ENCODE assay signal across 29 cellular contexts in genomic region chr12:127005406-127005805, GRCh38.
"Had no signal": no experiment of that assay in that cellular context is flagged by ENCODE, and none has a peak within 500 bp of the region (broad histone marks: within the 10 kb centered on the region; RNA-seq: fewer than 3 reads in every experiment).

No MANE protein-coding gene starts in this region.

- H3K4me1 Mint-ChIP-seq: naive B cell; naive thymus-derived CD8-positive, alpha-beta T cell; nephron progenitor cell; neural progenitor cell; stimulated activated effector memory CD8-positive, alpha-beta T cell treated with anti-CD3 and anti-CD28 coated beads, Interleukin-12 subunit alpha, Interleukin-12 subunit beta, amount 100 ng/mL, for 72 hours; stimulated activated naive B cell treated with anti-CD40 and anti-IgM and Interleukin-4, amounts not matched to agents 10 μg/mL and 1 μg/mL and 100 μg/mL, for 72 hours had no signal

- H3K27ac Mint-ChIP-seq: naive B cell; naive thymus-derived CD8-positive, alpha-beta T cell; natural killer cell treated with Interleukin-12 subunit alpha and Interleukin-12 subunit beta and Interleukin-15 and Interleukin-18, amount 100 ng/mL, for 72 hours; nephron progenitor cell; neural progenitor cell; progenitor cell of endocrine pancreas; stimulated activated effector memory CD8-positive, alpha-beta T cell treated with anti-CD3 and anti-CD28 coated beads, Interleukin-12 subunit alpha, Interleukin-12 subunit beta, amount 100 ng/mL, for 72 hours; stimulated activated naive B cell treated with anti-CD40 and anti-IgM and Interleukin-4, amounts not matched to agents 10 μg/mL and 1 μg/mL and 100 μg/mL, for 72 hours; stimulated activated naive CD8-positive, alpha-beta T cell treated with anti-CD3 and anti-CD28 coated beads, Interleukin-15, Interleukin-2, amounts not matched to agents 100 ng/mL and 50 ng/mL, for 24 hours; type B pancreatic cell had no signal

- DNase-seq: naive B cell; naive thymus-derived CD8-positive, alpha-beta T cell; nephron progenitor cell; occipital lobe; ovary; posterior cingulate gyrus; psoas muscle; right cardiac atrium; stimulated activated CD4-positive, alpha-beta T cell treated with anti-CD3 and anti-CD28 coated beads, Interleukin-15, amount 100 ng/mL, for 24 hours; stimulated activated CD4-positive, alpha-beta T cell treated with anti-CD3 and anti-CD28 coated beads, Interleukin-2, amount 100 ng/mL, for 24 hours; stimulated activated CD4-positive, alpha-beta T cell treated with anti-CD3 and anti-CD28 coated beads, Interleukin-2, amount 100 ng/mL, for 48 hours; stimulated activated CD4-positive, alpha-beta T cell treated with anti-CD3 and anti-CD28 coated beads, Interleukin-4, amount 100 ng/mL, for 24 hours; stimulated activated naive B cell treated with anti-CD40 and anti-IgM and Interleukin-4, amounts not matched to agents 10 μg/mL and 1 μg/mL and 100 μg/mL, for 72 hours; stimulated activated naive CD4-positive, alpha-beta T cell treated with Interleukin-2 at 50 U/mL for 16 hours; stomach; thyroid gland; transverse colon; upper lobe of right lung; uterus had no signal

- H3K27me3 Mint-ChIP-seq: naive B cell; natural killer cell treated with Interleukin-12 subunit alpha and Interleukin-12 subunit beta and Interleukin-15 and Interleukin-18, amount 100 ng/mL, for 72 hours; progenitor cell of endocrine pancreas; stimulated activated naive B cell treated with anti-CD40 and anti-IgM and Interleukin-4, amounts not matched to agents 10 μg/mL and 1 μg/mL and 100 μg/mL, for 72 hours; stimulated activated naive CD8-positive, alpha-beta T cell treated with anti-CD3 and anti-CD28 coated beads, Interleukin-15, Interleukin-2, amounts not matched to agents 100 ng/mL and 50 ng/mL, for 24 hours; type B pancreatic cell had no signal

- ATAC-seq: naive thymus-derived CD8-positive, alpha-beta T cell; natural killer cell treated with Interleukin-12 subunit alpha and Interleukin-12 subunit beta and Interleukin-15 and Interleukin-18, amount 100 ng/mL, for 72 hours; psoas muscle; right cardiac atrium; sciatic nerve; stimulated activated effector memory CD8-positive, alpha-beta T cell treated with anti-CD3 and anti-CD28 coated beads, Interleukin-12 subunit alpha, Interleukin-12 subunit beta, amount 100 ng/mL, for 72 hours; stimulated activated naive B cell treated with anti-CD40 and anti-IgM and Interleukin-4, amounts not matched to agents 10 μg/mL and 1 μg/mL and 100 μg/mL, for 72 hours; upper lobe of right lung had no signal

- H3K27ac ChIP-seq: neural progenitor cell, ovary, parathyroid adenoma, psoas muscle, skin epidermis, stomach, thoracic aorta, thyroid gland, transverse colon, upper lobe of right lung, uterus had no signal

- H3K4me3 ChIP-seq: neural progenitor cell, ovary, psoas muscle, skin epidermis, stomach, thoracic aorta, thyroid gland, transverse colon, upper lobe of right lung, uterus had no signal

- H3K36me3 Mint-ChIP-seq: naive B cell; naive thymus-derived CD8-positive, alpha-beta T cell; natural killer cell treated with Interleukin-12 subunit alpha and Interleukin-12 subunit beta and Interleukin-15 and Interleukin-18, amount 100 ng/mL, for 72 hours; neural progenitor cell; stimulated activated effector memory CD8-positive, alpha-beta T cell treated with anti-CD3 and anti-CD28 coated beads, Interleukin-12 subunit alpha, Interleukin-12 subunit beta, amount 100 ng/mL, for 72 hours; stimulated activated naive B cell treated with anti-CD40 and anti-IgM and Interleukin-4, amounts not matched to agents 10 μg/mL and 1 μg/mL and 100 μg/mL, for 72 hours; type B pancreatic cell had no signal

- H3K36me3 ChIP-seq: neural progenitor cell, ovary, stomach, thoracic aorta, thyroid gland, transverse colon, upper lobe of right lung, uterus had no signal

- H3K27me3 ChIP-seq: neural progenitor cell, ovary, thyroid gland, transverse colon, upper lobe of right lung, uterus had no signal

- H3K4me3 Mint-ChIP-seq: naive B cell; naive thymus-derived CD8-positive, alpha-beta T cell; natural killer cell treated with Interleukin-12 subunit alpha and Interleukin-12 subunit beta and Interleukin-15 and Interleukin-18, amount 100 ng/mL, for 72 hours; nephron progenitor cell; neural progenitor cell; stimulated activated effector memory CD8-positive, alpha-beta T cell treated with anti-CD3 and anti-CD28 coated beads, Interleukin-12 subunit alpha, Interleukin-12 subunit beta, amount 100 ng/mL, for 72 hours; stimulated activated naive B cell treated with anti-CD40 and anti-IgM and Interleukin-4, amounts not matched to agents 10 μg/mL and 1 μg/mL and 100 μg/mL, for 72 hours; stimulated activated naive CD8-positive, alpha-beta T cell treated with anti-CD3 and anti-CD28 coated beads, Interleukin-15, Interleukin-2, amounts not matched to agents 100 ng/mL and 50 ng/mL, for 24 hours; type B pancreatic cell had no signal

- H3K4me1 ChIP-seq: parathyroid adenoma, psoas muscle, stomach, thyroid gland, upper lobe of right lung, uterus had no signal

- H3K9me3 ChIP-seq: ovary, psoas muscle, stomach, thoracic aorta, thyroid gland, transverse colon, upper lobe of right lung, uterus had no signal

- H3K9me3 Mint-ChIP-seq: nephron progenitor cell; neural progenitor cell; stimulated activated effector memory CD8-positive, alpha-beta T cell treated with anti-CD3 and anti-CD28 coated beads, Interleukin-12 subunit alpha, Interleukin-12 subunit beta, amount 100 ng/mL, for 72 hours; stimulated activated naive CD8-positive, alpha-beta T cell treated with anti-CD3 and anti-CD28 coated beads, Interleukin-15, Interleukin-2, amounts not matched to agents 100 ng/mL and 50 ng/mL, for 24 hours; type B pancreatic cell had no signal
